8 cellular contexts compared by ENCODE assay signal in the genomic region with DNA sequence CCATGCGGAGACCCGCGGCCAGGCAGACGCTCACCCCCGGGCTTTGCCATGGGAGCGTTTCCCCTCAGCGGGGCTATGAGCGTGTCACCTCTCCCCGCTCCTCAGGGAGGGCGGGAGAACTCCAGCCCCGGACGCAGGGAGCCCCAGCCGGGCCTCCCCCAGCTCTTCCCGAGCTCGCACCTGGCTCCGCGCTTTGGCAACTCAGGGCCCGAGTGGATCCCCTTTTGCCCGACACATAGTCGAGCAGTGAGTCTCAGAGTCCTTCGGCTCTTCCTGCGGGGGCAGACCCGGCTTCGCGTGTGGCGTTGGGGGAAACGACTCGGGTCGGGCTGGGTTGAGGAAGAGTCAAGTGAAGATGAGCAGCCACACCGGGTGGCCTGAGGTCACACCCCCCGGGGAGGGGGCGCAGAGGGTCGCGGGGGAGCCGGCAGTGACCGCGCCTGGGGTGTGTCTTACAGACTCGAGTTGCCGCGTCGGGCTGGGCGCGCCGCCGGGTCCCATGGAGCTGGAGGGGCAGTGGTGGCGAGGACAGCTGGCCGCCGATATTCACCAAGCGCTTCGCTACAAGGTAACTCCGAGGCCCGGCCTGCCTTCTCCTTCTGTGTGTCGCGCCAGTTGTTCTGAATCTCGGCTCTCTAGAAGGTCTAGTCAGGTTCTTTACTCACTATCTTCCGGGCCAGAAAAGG. TPM values are rescaled to one million over a fixed set of nuclear protein-coding genes. Genes with fewer than 3 reads are reported as not detected.
DNase-seq lines count a peak whose midpoint lies in the region; ATAC-seq lines count a peak whose summit lies in the region.

No MANE protein-coding gene starts in this region.

- peak overlapping the region; percentile 88 for H3K27ac ChIP-seq in thymus (ENCODE audit: low read depth)

- H3K27ac Mint-ChIP-seq in activated naive CD4-positive, alpha-beta T cell treated with anti-CD3 and anti-CD28 coated beads for 36 hours: peak overlapping the region; percentile 71

- under 1% methylated on average over 56 of the region's 56 CpGs for WGBS in thymus

- H3K27me3 ChIP-seq in thymus (ENCODE audit: control insufficient read depth, insufficient read depth): no peaks in the 10 kb centered on the region

- no peaks in the 10 kb centered on the region for H3K9me3 ChIP-seq in thymus (ENCODE audit: control insufficient read depth)

- peak overlapping the region; percentile 95 for H3K4me3 ChIP-seq in thymus (ENCODE audit: low read length)

- no peaks in the 10 kb centered on the region for H3K27me3 Mint-ChIP-seq in activated naive CD4-positive, alpha-beta T cell treated with anti-CD3 and anti-CD28 coated beads for 36 hours (ENCODE audit: low read depth)

- intact Hi-C loops in activated naive CD4-positive, alpha-beta T cell treated with anti-CD3 and anti-CD28 coated beads for 36 hours (cut with micrococcal nuclease): loop anchor here (1.0 to 10.0 kb wide), 8 partner anchors 19 to 541 kb away; partner anchors contain the start of genes CC2D2B, TM9SF3 and ZNF518A

- CTCF ChIA-PET in activated naive CD4-positive, alpha-beta T cell treated with anti-CD3 and anti-CD28 coated beads for 36 hours (lab: Charles Lee): no interaction called here

- H3K4me1 Mint-ChIP-seq in activated naive CD4-positive, alpha-beta T cell treated with anti-CD3 and anti-CD28 coated beads for 36 hours (ENCODE audit: low read depth): peaks cover 41% of the 10 kb centered on the region

- ATAC-seq in GM19455 (IDR thresholded peaks at IDR 0.05; ENCODE audit: unreplicated experiment) (peak; percentile 49), HG03565 (IDR thresholded peaks at IDR 0.05; ENCODE audit: unreplicated experiment) (peak; percentile 20)

- peaks cover 20% of the 10 kb centered on the region for H3K36me3 Mint-ChIP-seq in activated naive CD4-positive, alpha-beta T cell treated with anti-CD3 and anti-CD28 coated beads for 36 hours (ENCODE audit: low read depth)

- DNase-seq in COLO668 (lab: John Stamatoyannopoulos, UW; ENCODE audit: unreplicated experiment) (peak; percentile 58), SHP77 (lab: John Stamatoyannopoulos, UW) (peak; percentile 48), globus pallidus (ENCODE audit: low spot score) (peak; percentile 19), nucleus accumbens (lab: John Stamatoyannopoulos, UW) (peak in 46 of 56 donors; percentile 6 to 72 (median 41))
- DNase-seq in activated naive CD4-positive, alpha-beta T cell treated with anti-CD3 and anti-CD28 coated beads for 36 hours: peak; percentile 72

- H3K4me3 Mint-ChIP-seq in activated naive CD4-positive, alpha-beta T cell treated with anti-CD3 and anti-CD28 coated beads for 36 hours: peak overlapping the region; percentile 88

- H3K36me3 ChIP-seq in thymus (ENCODE audit: control insufficient read depth, insufficient read depth): no peaks in the 10 kb centered on the region

- H3K9me3 Mint-ChIP-seq in activated naive CD4-positive, alpha-beta T cell treated with anti-CD3 and anti-CD28 coated beads for 36 hours: no peaks in the 10 kb centered on the region

- peaks cover 12% of the 10 kb centered on the region for H3K4me1 ChIP-seq in thymus (ENCODE audit: control insufficient read depth, insufficient read depth, low read length)

RNA-seq across cellular contexts. Expression of gene CCNJ, which starts 0.7 kb away (rescaled TPM):
- 1 to 10 TPM; 3.2 to 3.6 TPM for total RNA-seq in activated naive CD4-positive, alpha-beta T cell treated with anti-CD3 and anti-CD28 coated beads for 36 hours
- 4.1 TPM for polyA plus RNA-seq in thymus

Comparison
In these comparisons a context has a peak if more than half of its experiments do, and no peak if none do; other contexts are left out.
1. Peak in every context shown above with its lines: DNase-seq, ATAC-seq, H3K4me3 ChIP-seq and H3K27ac ChIP-seq.
2. DNase-seq: peak in every context shown above with its lines; median percentile 72 in activated naive CD4-positive, alpha-beta T cell treated with anti-CD3 and anti-CD28 coated beads for 36 hours; 58 in COLO668; 48 in SHP77; 41 in nucleus accumbens; 19 in globus pallidus.